Comparison of ENCODE assay signal across 18 cellular contexts in the genomic region with DNA sequence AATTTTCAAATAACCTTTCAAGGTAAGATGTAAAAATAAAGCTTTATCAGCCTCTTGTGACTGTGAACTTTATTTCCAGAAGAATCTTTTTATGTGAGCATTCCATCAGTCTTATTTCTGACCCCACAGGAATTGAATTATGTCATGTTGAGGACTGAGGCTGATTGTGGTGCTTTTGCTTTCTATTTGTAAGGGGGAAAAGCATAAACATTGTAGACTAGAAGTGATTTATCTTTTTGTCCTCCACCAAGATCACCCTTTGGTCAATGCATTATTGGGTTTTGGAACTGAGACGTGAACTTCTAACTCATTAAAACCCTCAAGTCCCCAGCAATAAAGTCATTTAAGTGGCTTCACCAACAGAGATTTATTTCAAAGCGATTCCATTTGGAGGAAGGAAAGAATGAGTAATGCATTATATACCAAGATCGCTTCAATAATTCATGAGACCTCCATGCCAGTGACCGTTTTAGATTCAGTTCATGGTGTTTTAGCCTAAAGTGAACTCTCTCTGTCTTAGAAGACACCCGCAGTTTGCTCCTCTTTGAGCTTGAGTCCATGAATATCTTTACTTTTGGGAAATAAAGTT.
A peak's percentile ranks its signal among the peaks of the same experiment; 100 is the strongest.
DNase-seq lines count a peak whose midpoint lies in the region; ATAC-seq and TF ChIP-seq lines count a peak whose summit lies in the region.
"Had no signal": no experiment of that assay in that cellular context is flagged by ENCODE, and none has a peak within 500 bp of the region (broad histone marks: within the 10 kb centered on the region; RNA-seq: fewer than 3 reads in every experiment).

No MANE protein-coding gene starts in this region.

- ATAC-seq in GM19328 (IDR thresholded peaks at IDR 0.05; ENCODE audit: unreplicated experiment) (no peak), GM21723 (IDR thresholded peaks at IDR 0.05; ENCODE audit: unreplicated experiment) (no peak)
- ATAC-seq: natural killer cell treated with Interleukin-12 subunit alpha and Interleukin-12 subunit beta and Interleukin-15 and Interleukin-18, amount 100 ng/mL, for 72 hours; upper lobe of right lung had no signal

- TF ChIP-seq CTCF in coronary artery (IDR thresholded peaks at IDR 0.05): no peak

- peaks cover 24% of the 10 kb centered on the region for H3K4me1 ChIP-seq in muscle layer of colon (ENCODE audit: insufficient read depth, low read length)

- no peaks in the 10 kb centered on the region for H3K36me3 ChIP-seq in muscle layer of colon (ENCODE audit: insufficient read depth, low read length)
- H3K36me3 ChIP-seq: prostate gland had no signal

- no peaks in the 10 kb centered on the region for H3K27me3 ChIP-seq in muscle layer of colon (ENCODE audit: control insufficient read depth in 1 of 2, insufficient read depth in 2 of 2, low read length in 2 of 2)
- H3K27me3 ChIP-seq: upper lobe of right lung had no signal

- peak; percentile 12 for DNase-seq in RPMI7951 (ENCODE audit: low read depth)
- DNase-seq in coronary artery (ENCODE audit: low spot score): no peak
- DNase-seq in substantia nigra (lab: John Stamatoyannopoulos, UW): no peak
- no peak for DNase-seq in pons (ENCODE audit: low spot score)
- no peak for DNase-seq in germinal center (ENCODE audit: low spot score)
- DNase-seq: activated CD4-positive, alpha-beta T cell treated with anti-CD3 and anti-CD28 coated beads for 4 hours; kidney glomerular epithelial cell; NCI-H1417; NCI-H2107; NCI-H526; small intestine; stimulated activated naive CD4-positive, alpha-beta T cell; upper lobe of right lung had no signal

- H3K4me3 ChIP-seq in coronary artery (no peak overlapping the region), muscle layer of colon (ENCODE audit: low read depth in 1 of 2, low read length in 2 of 2) (no peak overlapping the region)
- H3K4me3 ChIP-seq: prostate gland, upper lobe of right lung had no signal

- no peaks in the 10 kb centered on the region for H3K9me3 ChIP-seq in muscle layer of colon (ENCODE audit: low read length)
- H3K9me3 ChIP-seq: prostate gland, upper lobe of right lung had no signal

- H3K27ac ChIP-seq in coronary artery (peak overlapping the region; percentile 23 to 87), muscle layer of colon (ENCODE audit: low read depth, low read length) (peak overlapping the region; percentile 46), substantia nigra (ENCODE audit: low read depth, low read length, poor library complexity, severe bottlenecking) (peak overlapping the region; percentile 1)
- H3K27ac ChIP-seq: upper lobe of right lung had no signal

- H3K9ac ChIP-seq in muscle layer of colon (ENCODE audit: low read length): no peak overlapping the region

Comparison
In these comparisons a context has a peak if more than half of its experiments do, and no peak if none do; other contexts are left out.
1. H3K27ac ChIP-seq: peak in every context shown above with its lines; median percentile 55 in coronary artery; 46 in muscle layer of colon; 1 in substantia nigra.